26 cellular contexts compared by ENCODE assay signal in the genomic region with DNA sequence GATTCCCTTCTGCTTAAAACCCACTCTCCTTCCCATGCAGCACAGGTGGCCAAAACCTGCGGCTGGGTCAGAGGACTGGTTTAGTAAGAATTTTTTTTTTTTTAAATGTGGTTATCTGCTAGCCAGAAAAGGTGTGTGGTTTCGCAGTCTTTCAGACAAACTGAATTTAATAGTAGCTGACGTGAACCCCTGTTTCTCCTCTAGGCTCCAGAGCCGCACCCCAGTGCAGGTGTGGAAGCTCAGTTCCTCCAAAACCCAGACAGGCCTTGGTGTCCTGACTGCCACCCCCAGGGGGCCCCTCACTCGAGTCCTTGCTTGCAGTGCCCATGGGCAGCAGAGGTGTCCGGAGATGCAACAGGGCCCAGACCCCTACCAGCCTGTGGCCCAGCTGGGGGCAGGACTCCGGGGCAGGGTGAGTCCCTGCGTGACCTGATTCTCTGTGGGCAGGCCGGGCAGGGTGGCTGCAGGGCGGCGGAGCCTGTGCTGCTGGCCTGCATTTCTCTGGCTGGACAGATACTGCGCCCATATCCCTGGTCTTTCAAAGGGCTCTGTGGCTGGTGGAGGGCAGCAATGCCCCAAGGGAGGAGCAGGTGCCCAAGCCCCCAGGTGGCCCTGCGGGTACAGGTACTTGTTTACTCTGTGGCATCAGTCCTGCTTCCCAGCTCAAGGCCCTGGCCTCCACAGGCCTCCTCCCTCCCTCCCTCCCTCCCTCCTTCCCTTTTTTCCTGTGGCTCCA. TPM values are rescaled to one million over a fixed set of nuclear protein-coding genes. Genes with fewer than 3 reads are reported as not detected.
DNase-seq lines count a peak whose midpoint lies in the region; ATAC-seq, FAIRE-seq and TF ChIP-seq lines count a peak whose summit lies in the region.
"Had no signal": no experiment of that assay in that cellular context is flagged by ENCODE, and none has a peak within 500 bp of the region (broad histone marks: within the 10 kb centered on the region; RNA-seq: fewer than 3 reads in every experiment).

No MANE protein-coding gene starts in this region.

- H3K4ac ChIP-seq in trophoblast cell (ENCODE audit: low read depth, low read length), result no peak overlapping the region

- CTCF ChIA-PET in A549 (lab: Yijun Ruan, JAX), result interaction anchor here (1.7 kb wide), 1 partner anchor 40 kb away, joined by 5 read pairs; no protein-coding TSS in a partner anchor

- H3K4me1 ChIP-seq in A549 (no peaks in the 10 kb centered on the region), trophoblast cell (ENCODE audit: control insufficient read depth in 1 of 2, insufficient read depth in 2 of 2, low read length in 2 of 2) (peaks cover 2 to 10% of the 10 kb centered on the region in 2 experiments), Karpas-422 (ENCODE audit: low read length) (peaks cover 6% of the 10 kb centered on the region)
- H3K4me1 ChIP-seq: ascending aorta had no signal

- H2BK5ac ChIP-seq in trophoblast cell (ENCODE audit: low read depth, low read length, poor library complexity), result no peak overlapping the region

- no peak overlapping the region for H4K8ac ChIP-seq in trophoblast cell (ENCODE audit: low read depth, low read length)

- H3K27ac ChIP-seq in A549, result no peak overlapping the region
- no peak overlapping the region for H3K27ac ChIP-seq in coronary artery
- H3K27ac ChIP-seq in trophoblast cell (ENCODE audit: low read depth, low read length), result no peak overlapping the region
- no peak overlapping the region for H3K27ac ChIP-seq in Karpas-422 (ENCODE audit: low read length)
- H3K27ac ChIP-seq: ascending aorta had no signal

- H3K4me3 ChIP-seq in A549 (no peak overlapping the region), coronary artery (no peak overlapping the region), trophoblast cell (ENCODE audit: low read depth, low read length) (peak overlapping the region; percentile 25), Karpas-422 (ENCODE audit: low read length) (no peak overlapping the region)
- H3K4me3 ChIP-seq: ascending aorta, hepatocyte, testis had no signal

- DNase-seq in A549 (ENCODE audit: low read depth in 1 of 2, low spot score in 1 of 2) (no peak), GM13976 (ENCODE audit: low spot score) (peak; percentile 35), coronary artery (ENCODE audit: low spot score) (peak; percentile 66), trophoblast cell (no peak), Karpas-422 (no peak)
- DNase-seq: activated CD4-positive, alpha-beta T cell treated with anti-CD3 and anti-CD28 coated beads, Interleukin-2, amount 50 U/mL, for 4 hours; activated naive CD4-positive, alpha-beta T cell treated with anti-CD3 and anti-CD28 coated beads for 36 hours; COR-L47; mesendoderm; NCI-H1092; NCI-H2081 treated with DMSO at 0.1 percent for 48 hours; NCI-H446 treated with DMSO at 0.1 percent for 48 hours; stimulated activated CD4-positive, alpha-beta T cell treated with anti-CD3 and anti-CD28 coated beads, Interleukin-12 subunit alpha, Interleukin-12 subunit beta, amount 100 ng/mL, for 4 hours; stimulated activated CD8-positive, alpha-beta memory T cell treated with anti-CD3 and anti-CD28 coated beads, Interleukin-4, amount 100 ng/mL, for 48 hours; T-cell; testis had no signal

- FAIRE-seq in A549 (lab: Jason Lieb, UNC), result no peak
- FAIRE-seq: endometrium, islet of Langerhans had no signal

- no peaks in the 10 kb centered on the region for H3K79me2 ChIP-seq in trophoblast cell (ENCODE audit: control insufficient read depth, insufficient read depth, low read length, poor library complexity)
- H3K79me2 ChIP-seq in Karpas-422 (ENCODE audit: low read length), result no peaks in the 10 kb centered on the region
- H3K79me2 ChIP-seq: hepatocyte had no signal

- H2BK120ac ChIP-seq in trophoblast cell (ENCODE audit: insufficient read depth, low read length, poor library complexity), result no peak overlapping the region

- no peak overlapping the region for H3K18ac ChIP-seq in trophoblast cell (ENCODE audit: low read length)

- H2BK12ac ChIP-seq in trophoblast cell (ENCODE audit: low read length), result no peak overlapping the region

- H3K23ac ChIP-seq in trophoblast cell (ENCODE audit: low read length), result no peak overlapping the region

- no peak overlapping the region for H3K4me2 ChIP-seq in A549
- no peak overlapping the region for H3K4me2 ChIP-seq in trophoblast cell (ENCODE audit: low read length)
- no peak overlapping the region for H3K4me2 ChIP-seq in Karpas-422 (ENCODE audit: low read depth, low read length, poor library complexity, severe bottlenecking)
- H3K4me2 ChIP-seq: hepatocyte had no signal

- H3K27me3 ChIP-seq in trophoblast cell (ENCODE audit: insufficient read depth, low read length) (no peaks in the 10 kb centered on the region), Karpas-422 (ENCODE audit: low read length) (no peaks in the 10 kb centered on the region)
- H3K27me3 ChIP-seq: ascending aorta, hepatocyte, testis had no signal

- H3K9me3 ChIP-seq in A549 (no peaks in the 10 kb centered on the region), trophoblast cell (ENCODE audit: insufficient read depth, low read depth, low read length) (peaks cover 2% of the 10 kb centered on the region), Karpas-422 (ENCODE audit: low read length) (no peaks in the 10 kb centered on the region)
- H3K9me3 ChIP-seq: ascending aorta, testis had no signal

- peak; percentile 11 to 19; a peak in 2 of 6 replicates for ATAC-seq in A549
- ATAC-seq in GM18520 (IDR thresholded peaks at IDR 0.05; ENCODE audit: unreplicated experiment), result no peak
- no peak for ATAC-seq in HG03280 (IDR thresholded peaks at IDR 0.05; ENCODE audit: unreplicated experiment)
- ATAC-seq: T-cell had no signal

- no peak overlapping the region for H3K9ac ChIP-seq in trophoblast cell (ENCODE audit: low read length)
- H3K9ac ChIP-seq in Karpas-422 (ENCODE audit: low read length), result no peak overlapping the region

- no peaks in the 10 kb centered on the region for H4K20me1 ChIP-seq in Karpas-422 (ENCODE audit: insufficient read depth, low read depth, low read length)

- POLR2A ChIA-PET in A549 (lab: Yijun Ruan, JAX), result no interaction called here

- H3K79me1 ChIP-seq in trophoblast cell (ENCODE audit: low read length), result no peaks in the 10 kb centered on the region

- TF ChIP-seq EP300 in A549 (IDR thresholded peaks at IDR 0.05), result no peak

- H3K36me3 ChIP-seq in trophoblast cell (ENCODE audit: control insufficient read depth in 1 of 2, insufficient read depth in 2 of 2, low read length in 2 of 2) (no peaks in the 10 kb centered on the region), Karpas-422 (ENCODE audit: insufficient read depth, low read length) (no peaks in the 10 kb centered on the region)
- H3K36me3 ChIP-seq: ascending aorta had no signal

- TF ChIP-seq CTCF in A549 (IDR thresholded peaks at IDR 0.05) (no peak), GM13976 (IDR thresholded peaks at IDR 0.05; ENCODE audit: borderline replicate concordance, control extremely low read depth, extremely low read depth, insufficient read depth, missing control alignments) (no peak), coronary artery (IDR thresholded peaks at IDR 0.05) (no peak)

- TF ChIP-seq RAD21 in A549 (conservative IDR thresholded peaks at IDR 0.05 in 1 of 2, IDR thresholded peaks at IDR 0.05 in 1 of 2), result no peak

- WGBS in A549 (ENCODE audit: missing lambda C conversion rate), result 75% methylated on average over 11 of the region's 13 CpGs
- WGBS in trophoblast cell (ENCODE audit: extremely low coverage, insufficient coverage, insufficient read length), result no CpG with 5 or more reads among the region's 13 CpGs

- H2AK5ac ChIP-seq in trophoblast cell (ENCODE audit: low read length), result no peak overlapping the region

- no peak for TF ChIP-seq POLR2A in A549 (IDR thresholded peaks at IDR 0.05; ENCODE audit: low read length)

- H4K12ac ChIP-seq in trophoblast cell (ENCODE audit: low read depth, low read length), result no peak overlapping the region

- H3K14ac ChIP-seq in trophoblast cell (ENCODE audit: low read length), result no peak overlapping the region

- no peak overlapping the region for H4K91ac ChIP-seq in trophoblast cell (ENCODE audit: low read depth, low read length)

- H3K9me2 ChIP-seq in Karpas-422 (replicated peaks; ENCODE audit: insufficient read depth, low read length), result no peaks in the 10 kb centered on the region

- H2AFZ ChIP-seq in trophoblast cell (ENCODE audit: insufficient read depth, low read length, poor library complexity), result no peak overlapping the region
- H2AFZ ChIP-seq in Karpas-422 (ENCODE audit: low read length), result no peak overlapping the region
- H2AFZ ChIP-seq: hepatocyte had no signal

- in situ Hi-C loops in GM13976 (cut with MboI; ENCODE audit: low sequenced_read_pairs, unreplicated experiment), result no loop called here

RNA-seq across cellular contexts. Expression of a gene that starts 15.2 kb away (rescaled TPM):
- polyA plus RNA-seq in A549 (2011; rRNA removed), result 0.17 and 0.26 TPM in 2 replicates
- polyA plus RNA-seq in A549 (2012; cell fraction: cytosol; rRNA removed), result 0.05 and 0.14 TPM in 2 replicates
- 0.09 and 0.49 TPM in 2 replicates for polyA plus RNA-seq in A549 (2012; cell fraction: nucleus; rRNA removed)
- 0.12 to 0.14 TPM (median 0.13 TPM) in 3 replicates for polyA plus RNA-seq in A549 (2017; fragmentation: RNase III; extraction: RNeasy Plus Mini Kit Qiagen cat#74134 plus additional on column Dnase treatment)
- polyA minus RNA-seq in A549 (2011; rRNA and poly(A)+ RNA removed), result 0.15 TPM in 1 of 2 replicates, not detected in the other
- 0.53 and 0.64 TPM in 2 replicates for polyA plus RNA-seq in trophoblast cell (2013)
- not detected in 2 replicates for total RNA-seq in Karpas-422 (2014; rRNA removed; shearing (Covaris generic); ENCODE audit: low replicate concordance)
- total RNA-seq: chondrocyte, Daoy had no signal
- polyA plus RNA-seq: neural cell had no signal

RNA-seq across cellular contexts. Expression of a gene that starts 15.7 kb away (rescaled TPM):
- polyA plus RNA-seq in A549 (2011; rRNA removed) (not detected in 2 replicates), A549 (2017; fragmentation: RNase III; extraction: RNeasy Plus Mini Kit Qiagen cat#74134 plus additional on column Dnase treatment) (not detected in 3 replicates)
- not detected in 2 replicates for polyA plus RNA-seq in A549 (2012; cell fraction: cytosol; rRNA removed)
- polyA plus RNA-seq in A549 (2012; cell fraction: nucleus; rRNA removed), result 0.01 TPM in 1 of 2 replicates, not detected in the other
- polyA minus RNA-seq in A549 (2011; rRNA and poly(A)+ RNA removed), result not detected in 2 replicates
- 0.03 and 0.04 TPM in 2 replicates for polyA plus RNA-seq in trophoblast cell (2013)
- not detected in 2 replicates for total RNA-seq in Karpas-422 (2014; rRNA removed; shearing (Covaris generic); ENCODE audit: low replicate concordance)
- total RNA-seq: activated naive CD4-positive, alpha-beta T cell treated with anti-CD3 and anti-CD28 coated beads for 36 hours; ascending aorta; chondrocyte; pulmonary artery endothelial cell had no signal
- polyA plus RNA-seq: neural cell had no signal

RNA-seq across cellular contexts. Expression of a gene that starts 59.4 kb away (rescaled TPM):
- 21.8 and 22.2 TPM in 2 replicates for polyA plus RNA-seq in A549 (2011; rRNA removed)
- 52.7 and 64.5 TPM in 2 replicates for polyA plus RNA-seq in A549 (2012; cell fraction: cytosol; rRNA removed)
- polyA plus RNA-seq in A549 (2012; cell fraction: nucleus; rRNA removed), result 72.1 and 98.1 TPM in 2 replicates
- polyA plus RNA-seq in A549 (2017; fragmentation: RNase III; extraction: RNeasy Plus Mini Kit Qiagen cat#74134 plus additional on column Dnase treatment), result 45.1 to 45.8 TPM (median 45.5 TPM) in 3 replicates
- polyA minus RNA-seq in A549 (2011; rRNA and poly(A)+ RNA removed), result 19.4 and 28.2 TPM in 2 replicates
- polyA plus RNA-seq in trophoblast cell (2013), result 87.7 and 88.6 TPM in 2 replicates
- total RNA-seq in Karpas-422 (2014; rRNA removed; shearing (Covaris generic); ENCODE audit: low replicate concordance), result 25.3 and 47.5 TPM in 2 replicates

Comparison
In these comparisons a context has a peak if more than half of its experiments do, and no peak if none do; other contexts are left out.
1. ATAC-seq: peak in A549 (2 of 2); none in GM18520 (single experiment) and HG03280 (single experiment).
2. DNase-seq: peak in GM13976 (single experiment) and coronary artery (single experiment); none in A549 (0 of 2), trophoblast cell (0 of 2) and Karpas-422 (single experiment).